ENCODE assay signal across 21 cellular contexts in genomic region chr1:245942861-245943260, GRCh38.
"Had no signal": no experiment of that assay in that cellular context is flagged by ENCODE, and none has a peak within 500 bp of the region (broad histone marks: within the 10 kb centered on the region; RNA-seq: fewer than 3 reads in every experiment).

No MANE protein-coding gene starts in this region.

- H3K27me3 ChIP-seq: esophagus squamous epithelium, gastrocnemius medialis, pancreas, right atrium auricular region, upper lobe of left lung had no signal

- H3K27ac ChIP-seq: esophagus squamous epithelium, gastrocnemius medialis, pancreas, psoas muscle, right atrium auricular region, upper lobe of left lung had no signal

- H3K36me3 ChIP-seq: esophagus squamous epithelium, gastrocnemius medialis, pancreas, right atrium auricular region, upper lobe of left lung had no signal

- H3K27ac Mint-ChIP-seq: activated B cell treated with CpG ODN at 0.5 μM for 24 hours; activated CD4-positive, alpha-beta T cell treated with anti-CD3 and anti-CD28 coated beads for 36 hours; endodermal cell had no signal

- H3K4me3 ChIP-seq: esophagus squamous epithelium, gastrocnemius medialis, pancreas, psoas muscle, right atrium auricular region, upper lobe of left lung had no signal

- H3K4me1 Mint-ChIP-seq: activated B cell treated with CpG ODN at 0.5 μM for 24 hours had no signal

- H3K4me3 Mint-ChIP-seq: activated B cell treated with CpG ODN at 0.5 μM for 24 hours; activated CD4-positive, alpha-beta T cell treated with anti-CD3 and anti-CD28 coated beads for 36 hours; endodermal cell; nephron had no signal

- ATAC-seq: activated CD4-positive, alpha-beta T cell treated with anti-CD3 and anti-CD28 coated beads for 36 hours; activated naive CD4-positive, alpha-beta T cell treated with anti-CD3 and anti-CD28 coated beads, Interleukin-2, amount 50 U/mL, for 72 hours; gastrocnemius medialis; left ventricle myocardium superior; pancreas; psoas muscle; stimulated activated naive CD8-positive, alpha-beta T cell treated with anti-CD3 and anti-CD28 coated beads, Interleukin-15, Interleukin-2, amounts not matched to agents 100 U/mL and 50 U/mL, for 24 hours had no signal

- DNase-seq: activated B cell treated with CpG ODN at 0.5 μM for 24 hours; activated CD4-positive, alpha-beta T cell treated with anti-CD3 and anti-CD28 coated beads for 36 hours; activated effector memory CD4-positive, alpha-beta T cell treated with Interleukin-2 at 50 U/mL for 16 hours; activated T-cell treated with anti-CD3 and anti-CD28 coated beads, Interleukin-2, amount 50 U/mL, for 48 hours; amygdala; cortex of kidney; endodermal cell; esophagus squamous epithelium; gastrocnemius medialis; hippocampal formation; left ventricle myocardium superior; mammary epithelial cell; midbrain; pancreas; psoas muscle; stimulated activated CD4-positive, alpha-beta T cell treated with anti-CD3 and anti-CD28 coated beads, Interleukin-4, amount 100 ng/mL, for 24 hours; stimulated activated naive CD8-positive, alpha-beta T cell treated with anti-CD3 and anti-CD28 coated beads, Interleukin-15, Interleukin-2, amounts not matched to agents 100 U/mL and 50 U/mL, for 24 hours; upper lobe of left lung had no signal

- H3K27me3 Mint-ChIP-seq: activated B cell treated with CpG ODN at 0.5 μM for 24 hours; activated CD4-positive, alpha-beta T cell treated with anti-CD3 and anti-CD28 coated beads for 36 hours had no signal

- H3K9me3 ChIP-seq: esophagus squamous epithelium, pancreas, psoas muscle had no signal

- H3K4me1 ChIP-seq: esophagus squamous epithelium, gastrocnemius medialis, pancreas, psoas muscle, right atrium auricular region, upper lobe of left lung had no signal
